8 cellular contexts compared by ENCODE assay signal in genomic region chrX:30593435-30594200, GRCh38. TPM values are rescaled to one million over a fixed set of nuclear protein-coding genes. Genes with fewer than 3 reads are reported as not detected.
DNase-seq lines count a peak whose midpoint lies in the region; ATAC-seq and TF ChIP-seq lines count a peak whose summit lies in the region.

No MANE protein-coding gene starts in this region.

- H3K9me3 Mint-ChIP-seq in WTC11 = no peaks in the 10 kb centered on the region
- H3K9me3 Mint-ChIP-seq in stimulated activated memory B cell treated with anti-CD40 and anti-IgM and Interleukin-4, amounts not matched to agents 10 μg/mL and 1 μg/mL and 100 μg/mL, for 72 hours = no peaks in the 10 kb centered on the region

- H3K36me3 Mint-ChIP-seq in WTC11 = no peaks in the 10 kb centered on the region
- no peaks in the 10 kb centered on the region for H3K36me3 Mint-ChIP-seq in stimulated activated memory B cell treated with anti-CD40 and anti-IgM and Interleukin-4, amounts not matched to agents 10 μg/mL and 1 μg/mL and 100 μg/mL, for 72 hours

- H3K27ac Mint-ChIP-seq in WTC11 = no peak overlapping the region
- peak overlapping the region; percentile 70 for H3K27ac Mint-ChIP-seq in stimulated activated memory B cell treated with anti-CD40 and anti-IgM and Interleukin-4, amounts not matched to agents 10 μg/mL and 1 μg/mL and 100 μg/mL, for 72 hours

- no peak overlapping the region for H3K4me3 ChIP-seq in WERI-Rb-1 (ENCODE audit: low read depth, low read length)

- TF ChIP-seq CTCF in WTC11 (IDR thresholded peaks at IDR 0.05) (no peak), WERI-Rb-1 (IDR thresholded peaks at IDR 0.05; ENCODE audit: low read depth, low read length) (no peak)

- POLR2A ChIA-PET in WTC11 (lab: Charles Lee) = no interaction called here

- H3K27ac ChIP-seq in WERI-Rb-1 = no peak overlapping the region

- H3K27me3 ChIP-seq in WERI-Rb-1 (ENCODE audit: insufficient read depth, low read depth, severe bottlenecking) = peaks cover 3% of the 10 kb centered on the region

- no peak overlapping the region for H3K4me3 Mint-ChIP-seq in WTC11
- H3K4me3 Mint-ChIP-seq in stimulated activated memory B cell treated with anti-CD40 and anti-IgM and Interleukin-4, amounts not matched to agents 10 μg/mL and 1 μg/mL and 100 μg/mL, for 72 hours = no peak overlapping the region

- intact Hi-C loops in posterior vena cava (cut with DNase I) = no loop called here

- CTCF ChIA-PET in WTC11 (lab: Charles Lee) = no interaction called here

- H3K36me3 ChIP-seq in WERI-Rb-1 = no peaks in the 10 kb centered on the region

- peak; percentile 62 for DNase-seq in activated effector memory CD4-positive, alpha-beta T cell treated with anti-CD3 and anti-CD28 coated beads, Interleukin-2, amount 50 U/mL, for 16 hours
- no peak for DNase-seq in activated effector memory CD4-positive, alpha-beta T cell treated with Interleukin-2 at 50 U/mL for 16 hours
- DNase-seq in WTC11 (ENCODE audit: low spot score) = peak; percentile 14
- no peak for DNase-seq in NCI-H1930 (lab: John Stamatoyannopoulos, UW)
- no peak for DNase-seq in WERI-Rb-1
- no peak for DNase-seq in posterior vena cava (ENCODE audit: low spot score)

- H3K4me1 Mint-ChIP-seq in WTC11 = peaks cover 5% of the 10 kb centered on the region
- peaks cover 28% of the 10 kb centered on the region for H3K4me1 Mint-ChIP-seq in stimulated activated memory B cell treated with anti-CD40 and anti-IgM and Interleukin-4, amounts not matched to agents 10 μg/mL and 1 μg/mL and 100 μg/mL, for 72 hours

- no peaks in the 10 kb centered on the region for H3K27me3 Mint-ChIP-seq in WTC11 (ENCODE audit: low read depth)
- H3K27me3 Mint-ChIP-seq in stimulated activated memory B cell treated with anti-CD40 and anti-IgM and Interleukin-4, amounts not matched to agents 10 μg/mL and 1 μg/mL and 100 μg/mL, for 72 hours = no peaks in the 10 kb centered on the region

- H3K9me3 ChIP-seq in WERI-Rb-1 (ENCODE audit: severe bottlenecking) = no peaks in the 10 kb centered on the region

- ATAC-seq in HG02852 (IDR thresholded peaks at IDR 0.05; ENCODE audit: unreplicated experiment) (peak; percentile 39), WTC11 (no peak)
- peak; percentile 61 for ATAC-seq in stimulated activated memory B cell treated with anti-CD40 and anti-IgM and Interleukin-4, amounts not matched to agents 10 μg/mL and 1 μg/mL and 100 μg/mL, for 72 hours

TF ChIP-seq in WTC11, 78 proteins besides CTCF, POLR2A, EP300 and RAD21:
- TF ChIP-seq ZNF138 (CRISPR knock-in tag; conservative IDR thresholded peaks at IDR 0.05) = no peak
- no peak for TF ChIP-seq TEAD4 (CRISPR knock-in tag; IDR thresholded peaks at IDR 0.05)
- no peak for TF ChIP-seq TCF7 (CRISPR knock-in tag; IDR thresholded peaks at IDR 0.05; ENCODE audit: low read depth)
- TF ChIP-seq AR (CRISPR knock-in tag; IDR thresholded peaks at IDR 0.05) = no peak
- TF ChIP-seq STAT6 (CRISPR knock-in tag; conservative IDR thresholded peaks at IDR 0.05; ENCODE audit: low read depth) = no peak
- TF ChIP-seq USF1 (CRISPR knock-in tag; IDR thresholded peaks at IDR 0.05) = no peak
- no peak for TF ChIP-seq JUN (CRISPR knock-in tag; IDR thresholded peaks at IDR 0.05)
- no peak for TF ChIP-seq EMX1 (CRISPR knock-in tag; IDR thresholded peaks at IDR 0.05)
- no peak for TF ChIP-seq ZBTB21 (CRISPR knock-in tag; IDR thresholded peaks at IDR 0.05; ENCODE audit: borderline replicate concordance)
- TF ChIP-seq JAZF1 (CRISPR knock-in tag; IDR thresholded peaks at IDR 0.05) = no peak
- TF ChIP-seq PREB (CRISPR knock-in tag; IDR thresholded peaks at IDR 0.05; ENCODE audit: borderline replicate concordance) = no peak
- no peak for TF ChIP-seq E2F5 (CRISPR knock-in tag; IDR thresholded peaks at IDR 0.05)
- no peak for TF ChIP-seq FOXK1 (CRISPR knock-in tag; IDR thresholded peaks at IDR 0.05)
- no peak for TF ChIP-seq KAT7 (CRISPR knock-in tag; IDR thresholded peaks at IDR 0.05; ENCODE audit: borderline replicate concordance)
- TF ChIP-seq USF2 (CRISPR knock-in tag; IDR thresholded peaks at IDR 0.05) = no peak

RNA-seq across cellular contexts. Expression of gene TASL, which starts 16.1 kb away (rescaled TPM):
- not detected in 3 replicates for total RNA-seq in WTC11 (2021)
- total RNA-seq in posterior vena cava = 1 to 10 TPM in 1 of 2 donors, under 1 TPM in 1; 0.79 to 1.1 TPM

RNA-seq across cellular contexts. Expression of gene GK, which starts 59.6 kb away (rescaled TPM):
- total RNA-seq in WTC11 (2021) = 5.3 to 7.5 TPM (median 5.3 TPM) in 3 replicates
- total RNA-seq in posterior vena cava = 1 to 10 TPM; 3.6 to 8.3 TPM

Comparison
In these comparisons a context has a peak if more than half of its experiments do, and no peak if none do; other contexts are left out.
1. DNase-seq: peak in activated effector memory CD4-positive, alpha-beta T cell treated with anti-CD3 and anti-CD28 coated beads, Interleukin-2, amount 50 U/mL, for 16 hours (single experiment) and WTC11 (single experiment); none in activated effector memory CD4-positive, alpha-beta T cell treated with Interleukin-2 at 50 U/mL for 16 hours (single experiment), NCI-H1930 (0 of 2), WERI-Rb-1 (single experiment) and posterior vena cava (single experiment).